29 cellular contexts compared by ENCODE assay signal in the genomic region with DNA sequence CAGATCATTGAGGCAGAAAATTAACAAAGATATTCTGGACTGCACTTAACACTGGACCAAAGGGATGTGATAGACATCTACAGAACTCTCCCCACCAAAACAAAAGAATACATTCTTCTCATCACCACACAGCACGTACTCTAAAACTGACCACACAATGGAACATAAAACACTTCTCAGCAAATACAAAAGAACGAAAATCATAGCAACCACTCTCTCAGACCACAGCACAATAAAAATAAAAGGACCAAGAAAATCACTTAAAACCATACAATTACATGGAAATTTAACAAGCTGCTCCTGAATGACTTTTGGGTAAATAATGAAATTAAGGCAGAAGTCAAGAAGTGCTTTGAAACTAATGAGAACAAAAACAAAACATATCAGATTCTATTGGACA.
"Had no signal": no experiment of that assay in that cellular context is flagged by ENCODE, and none has a peak within 500 bp of the region (broad histone marks: within the 10 kb centered on the region; RNA-seq: fewer than 3 reads in every experiment).

No MANE protein-coding gene starts in this region.

- FAIRE-seq: urothelium cell line had no signal

- DNase-seq: natural killer cell; occipital lobe; ovary; posterior cingulate gyrus; psoas muscle; right cardiac atrium; spleen; stimulated activated CD4-positive, alpha-beta T cell treated with anti-CD3 and anti-CD28 coated beads, Interleukin-12 subunit alpha, Interleukin-12 subunit beta, amount 100 ng/mL, for 4 hours; stimulated activated CD4-positive, alpha-beta T cell treated with anti-CD3 and anti-CD28 coated beads, Interleukin-1b, Interleukin-23, amount 100 ng/mL, for 48 hours; stimulated activated CD4-positive, alpha-beta T cell treated with anti-CD3 and anti-CD28 coated beads, Interleukin-4, amount 100 ng/mL, for 1 hour; stimulated activated CD4-positive, alpha-beta T cell treated with anti-CD3 and anti-CD28 coated beads, Interleukin-4, amount 100 ng/mL, for 4 hours; stimulated activated naive B cell treated with anti-CD40 and anti-IgM and Interleukin-4, amounts not matched to agents 10 μg/mL and 1 μg/mL and 100 μg/mL, for 72 hours; stimulated activated naive CD4-positive, alpha-beta T cell treated with Interleukin-2 at 50 U/mL for 16 hours; stomach; thyroid gland; trophoblast cell; upper lobe of left lung had no signal

- H3K27ac Mint-ChIP-seq: natural killer cell; nephron; neural progenitor cell; progenitor cell of endocrine pancreas; stimulated activated effector memory CD8-positive, alpha-beta T cell treated with anti-CD3 and anti-CD28 coated beads, Interleukin-12 subunit alpha, Interleukin-12 subunit beta, amount 100 ng/mL, for 72 hours; stimulated activated naive B cell treated with anti-CD40 and anti-IgM and Interleukin-4, amounts not matched to agents 10 μg/mL and 1 μg/mL and 100 μg/mL, for 72 hours; stimulated activated naive CD8-positive, alpha-beta T cell treated with anti-CD3 and anti-CD28 coated beads, Interleukin-15, Interleukin-2, amounts not matched to agents 100 ng/mL and 50 ng/mL, for 24 hours had no signal

- H3K4me2 ChIP-seq: neural progenitor cell, smooth muscle cell had no signal

- H3K36me3 Mint-ChIP-seq: natural killer cell; neural progenitor cell; stimulated activated effector memory CD8-positive, alpha-beta T cell treated with anti-CD3 and anti-CD28 coated beads, Interleukin-12 subunit alpha, Interleukin-12 subunit beta, amount 100 ng/mL, for 72 hours; stimulated activated naive B cell treated with anti-CD40 and anti-IgM and Interleukin-4, amounts not matched to agents 10 μg/mL and 1 μg/mL and 100 μg/mL, for 72 hours had no signal

- H3K27ac ChIP-seq: neural progenitor cell, ovary, parathyroid adenoma, psoas muscle, skin epidermis, spleen, stomach, thoracic aorta, thyroid gland, tibial nerve, upper lobe of left lung, vagina had no signal

- H3K4me1 Mint-ChIP-seq: natural killer cell; nephron; stimulated activated effector memory CD8-positive, alpha-beta T cell treated with anti-CD3 and anti-CD28 coated beads, Interleukin-12 subunit alpha, Interleukin-12 subunit beta, amount 100 ng/mL, for 72 hours; stimulated activated naive B cell treated with anti-CD40 and anti-IgM and Interleukin-4, amounts not matched to agents 10 μg/mL and 1 μg/mL and 100 μg/mL, for 72 hours had no signal

- H3K4me3 Mint-ChIP-seq: natural killer cell; nephron; neural progenitor cell; stimulated activated effector memory CD8-positive, alpha-beta T cell treated with anti-CD3 and anti-CD28 coated beads, Interleukin-12 subunit alpha, Interleukin-12 subunit beta, amount 100 ng/mL, for 72 hours; stimulated activated naive B cell treated with anti-CD40 and anti-IgM and Interleukin-4, amounts not matched to agents 10 μg/mL and 1 μg/mL and 100 μg/mL, for 72 hours; stimulated activated naive CD8-positive, alpha-beta T cell treated with anti-CD3 and anti-CD28 coated beads, Interleukin-15, Interleukin-2, amounts not matched to agents 100 ng/mL and 50 ng/mL, for 24 hours had no signal

- H3K9me3 ChIP-seq: ovary, psoas muscle, stomach, thoracic aorta, thyroid gland, upper lobe of left lung, vagina had no signal

- H3K79me2 ChIP-seq: parathyroid adenoma had no signal

- H3K4me1 ChIP-seq: neural progenitor cell, parathyroid adenoma, psoas muscle, spleen, stomach, thyroid gland, tibial nerve, upper lobe of left lung, vagina had no signal

- H2AFZ ChIP-seq: neural progenitor cell, parathyroid adenoma had no signal

- H3K4me3 ChIP-seq: neural progenitor cell, ovary, psoas muscle, skin epidermis, smooth muscle cell, spleen, stomach, thoracic aorta, thyroid gland, tibial nerve, upper lobe of left lung, vagina had no signal

- H3K9me3 Mint-ChIP-seq: nephron; neural progenitor cell; stimulated activated naive CD8-positive, alpha-beta T cell treated with anti-CD3 and anti-CD28 coated beads, Interleukin-15, Interleukin-2, amounts not matched to agents 100 ng/mL and 50 ng/mL, for 24 hours had no signal

- H3K27me3 ChIP-seq: neural progenitor cell, ovary, spleen, stomach, thyroid gland, tibial nerve, upper lobe of left lung, vagina had no signal

- H3K36me3 ChIP-seq: neural progenitor cell, ovary, spleen, stomach, thoracic aorta, thyroid gland, tibial nerve, upper lobe of left lung, vagina had no signal

- H3K27me3 Mint-ChIP-seq: progenitor cell of endocrine pancreas; stimulated activated naive B cell treated with anti-CD40 and anti-IgM and Interleukin-4, amounts not matched to agents 10 μg/mL and 1 μg/mL and 100 μg/mL, for 72 hours had no signal
